ENCODE assay signal across 19 cellular contexts in genomic region chr11:3992964-3993363, GRCh38.
DNase-seq lines count a peak whose midpoint lies in the region; ATAC-seq, FAIRE-seq and TF ChIP-seq lines count a peak whose summit lies in the region.
"Had no signal": no experiment of that assay in that cellular context is flagged by ENCODE, and none has a peak within 500 bp of the region (broad histone marks: within the 10 kb centered on the region; RNA-seq: fewer than 3 reads in every experiment).

No MANE protein-coding gene starts in this region.

- CTCF ChIA-PET in activated CD8-positive, alpha-beta T cell treated with anti-CD3 and anti-CD28 coated beads for 36 hours (lab: Charles Lee), result interaction anchor here (1.3 to 1.6 kb wide), 2 partner anchors 80 to 143 kb away, joined by 3 read pairs; no protein-coding TSS in a partner anchor
- CTCF ChIA-PET in activated CD8-positive, alpha-beta T cell treated with anti-CD3 and anti-CD28 coated beads, Interleukin-2, amount 10 ng/mL, durations not matched to agents 7 days and 5 days (lab: Charles Lee), result interaction anchor here (1.2 to 1.4 kb wide), 3 partner anchors 80 to 151 kb away, joined by 3 to 4 read pairs (median 4); no protein-coding TSS in a partner anchor

- POLR2A ChIA-PET in activated CD8-positive, alpha-beta T cell treated with anti-CD3 and anti-CD28 coated beads for 36 hours (lab: Charles Lee), result interaction anchor here (1.0 kb wide), 1 partner anchor 139 kb away, joined by 4 read pairs; no protein-coding TSS in a partner anchor
- POLR2A ChIA-PET in activated CD8-positive, alpha-beta T cell treated with anti-CD3 and anti-CD28 coated beads, Interleukin-2, amount 10 ng/mL, durations not matched to agents 7 days and 5 days (lab: Charles Lee), result interaction anchor here (0.6 kb wide), 1 partner anchor 45 kb away, joined by 3 read pairs; no protein-coding TSS in a partner anchor

- intact Hi-C loops in activated CD8-positive, alpha-beta T cell treated with anti-CD3 and anti-CD28 coated beads for 36 hours (cut with micrococcal nuclease), result no loop called here

- H3K4me1 Mint-ChIP-seq in activated CD8-positive, alpha-beta T cell treated with anti-CD3 and anti-CD28 coated beads for 36 hours (ENCODE audit: low read depth), result peaks cover 66% of the 10 kb centered on the region
- H3K4me1 Mint-ChIP-seq in activated CD8-positive, alpha-beta T cell treated with anti-CD3 and anti-CD28 coated beads, Interleukin-2, amount 10 ng/mL, durations not matched to agents 7 days and 5 days (ENCODE audit: low read depth), result peaks cover 60% of the 10 kb centered on the region
- H3K4me1 Mint-ChIP-seq in immature natural killer cell, result peaks cover 72 to 87% of the 10 kb centered on the region in 2 donors
- H3K4me1 Mint-ChIP-seq in natural killer cell treated with Interleukin-12 subunit alpha and Interleukin-12 subunit beta and Interleukin-15 and Interleukin-18, amount 100 ng/mL, for 72 hours (ENCODE audit: low read depth in 2 of 2), result peaks cover 50 to 57% of the 10 kb centered on the region in 2 donors

- H3K4me3 Mint-ChIP-seq in activated CD8-positive, alpha-beta T cell treated with anti-CD3 and anti-CD28 coated beads for 36 hours, result no peak overlapping the region
- H3K4me3 Mint-ChIP-seq in activated CD8-positive, alpha-beta T cell treated with anti-CD3 and anti-CD28 coated beads, Interleukin-2, amount 10 ng/mL, durations not matched to agents 7 days and 5 days, result no peak overlapping the region
- peak overlapping the region in 4 of 5 donors; percentile 12 to 57 (median 34) for H3K4me3 Mint-ChIP-seq in immature natural killer cell
- peak overlapping the region; percentile 5 for H3K4me3 Mint-ChIP-seq in natural killer cell treated with Interleukin-12 subunit alpha and Interleukin-12 subunit beta and Interleukin-15 and Interleukin-18, amount 100 ng/mL, for 72 hours
- H3K4me3 Mint-ChIP-seq: GM23338 had no signal

- H3K27ac Mint-ChIP-seq in activated CD8-positive, alpha-beta T cell treated with anti-CD3 and anti-CD28 coated beads for 36 hours, result peak overlapping the region; percentile 47
- no peak overlapping the region for H3K27ac Mint-ChIP-seq in activated CD8-positive, alpha-beta T cell treated with anti-CD3 and anti-CD28 coated beads, Interleukin-2, amount 10 ng/mL, durations not matched to agents 7 days and 5 days
- peak overlapping the region in 2 of 6 donors; percentile 38 to 60 for H3K27ac Mint-ChIP-seq in immature natural killer cell
- H3K27ac Mint-ChIP-seq in natural killer cell treated with Interleukin-12 subunit alpha and Interleukin-12 subunit beta and Interleukin-15 and Interleukin-18, amount 100 ng/mL, for 72 hours, result no peak overlapping the region
- H3K27ac Mint-ChIP-seq: GM23338 had no signal

- no peak for ATAC-seq in activated CD8-positive, alpha-beta T cell treated with anti-CD3 and anti-CD28 coated beads for 36 hours
- ATAC-seq in activated CD8-positive, alpha-beta T cell treated with anti-CD3 and anti-CD28 coated beads, Interleukin-2, amount 10 ng/mL, durations not matched to agents 7 days and 5 days, result no peak
- no peak for ATAC-seq in natural killer cell treated with Interleukin-12 subunit alpha and Interleukin-12 subunit beta and Interleukin-15 and Interleukin-18, amount 100 ng/mL, for 72 hours
- ATAC-seq: A549, GM12878, GM23338 had no signal

- no peak for DNase-seq in activated CD8-positive, alpha-beta T cell treated with anti-CD3 and anti-CD28 coated beads for 36 hours
- DNase-seq in activated CD8-positive, alpha-beta T cell treated with anti-CD3 and anti-CD28 coated beads, Interleukin-2, amount 10 ng/mL, durations not matched to agents 7 days and 5 days, result no peak
- DNase-seq in GM12892 (ENCODE audit: insufficient read length) (no peak), immature natural killer cell (peak; percentile 37 to 46 (median 39)), GM19239 (ENCODE audit: insufficient read length, low spot score) (no peak), DMS153 treated with DMSO at 0.1 percent for 48 hours (lab: John Stamatoyannopoulos, UW; ENCODE audit: unreplicated experiment) (no peak)
- DNase-seq in natural killer cell treated with Interleukin-12 subunit alpha and Interleukin-12 subunit beta and Interleukin-15 and Interleukin-18, amount 100 ng/mL, for 72 hours (ENCODE audit: low spot score), result no peak
- DNase-seq: AML-193; Calu3; CD4-positive, alpha-beta memory T cell; DMS53; DND-41; EL; HCEC 1CT had no signal

- H3K9me3 Mint-ChIP-seq in activated CD8-positive, alpha-beta T cell treated with anti-CD3 and anti-CD28 coated beads for 36 hours, result peaks cover 19% of the 10 kb centered on the region
- peaks cover 17% of the 10 kb centered on the region for H3K9me3 Mint-ChIP-seq in activated CD8-positive, alpha-beta T cell treated with anti-CD3 and anti-CD28 coated beads, Interleukin-2, amount 10 ng/mL, durations not matched to agents 7 days and 5 days (ENCODE audit: insufficient read depth)
- H3K9me3 Mint-ChIP-seq in immature natural killer cell, result peaks cover 1 to 13% (median 9%) of the 10 kb centered on the region in 6 donors
- H3K9me3 Mint-ChIP-seq in natural killer cell treated with Interleukin-12 subunit alpha and Interleukin-12 subunit beta and Interleukin-15 and Interleukin-18, amount 100 ng/mL, for 72 hours, result peaks cover 13% of the 10 kb centered on the region

- no peak for TF ChIP-seq POLR2A in GM12892 (IDR thresholded peaks at IDR 0.05; ENCODE audit: low read depth, low read length)

- peaks cover 39% of the 10 kb centered on the region for H3K36me3 Mint-ChIP-seq in activated CD8-positive, alpha-beta T cell treated with anti-CD3 and anti-CD28 coated beads for 36 hours (ENCODE audit: low read depth)
- H3K36me3 Mint-ChIP-seq in activated CD8-positive, alpha-beta T cell treated with anti-CD3 and anti-CD28 coated beads, Interleukin-2, amount 10 ng/mL, durations not matched to agents 7 days and 5 days (ENCODE audit: low read depth), result peaks cover 65% of the 10 kb centered on the region
- H3K36me3 Mint-ChIP-seq in immature natural killer cell, result peaks cover 5 to 31% (median 10%) of the 10 kb centered on the region in 3 donors
- H3K36me3 Mint-ChIP-seq in natural killer cell treated with Interleukin-12 subunit alpha and Interleukin-12 subunit beta and Interleukin-15 and Interleukin-18, amount 100 ng/mL, for 72 hours, result peaks cover 34% of the 10 kb centered on the region

- no peaks in the 10 kb centered on the region for H3K27me3 Mint-ChIP-seq in activated CD8-positive, alpha-beta T cell treated with anti-CD3 and anti-CD28 coated beads for 36 hours
- H3K27me3 Mint-ChIP-seq in activated CD8-positive, alpha-beta T cell treated with anti-CD3 and anti-CD28 coated beads, Interleukin-2, amount 10 ng/mL, durations not matched to agents 7 days and 5 days (ENCODE audit: low read depth), result no peaks in the 10 kb centered on the region
- peaks cover 1 to 7% (median 5%) of the 10 kb centered on the region in 3 donors for H3K27me3 Mint-ChIP-seq in immature natural killer cell (ENCODE audit: low read depth in 3 of 3)
- H3K27me3 Mint-ChIP-seq in natural killer cell treated with Interleukin-12 subunit alpha and Interleukin-12 subunit beta and Interleukin-15 and Interleukin-18, amount 100 ng/mL, for 72 hours, result no peaks in the 10 kb centered on the region
- H3K27me3 Mint-ChIP-seq: CD4-positive, alpha-beta memory T cell had no signal

- FAIRE-seq in GM12892 (lab: Jason Lieb, UNC), result peak; percentile 36
- no peak for FAIRE-seq in GM19239 (lab: Jason Lieb, UNC)
- FAIRE-seq: A549, GM12878, GM18507, H54 had no signal

- TF ChIP-seq CTCF in activated CD8-positive, alpha-beta T cell treated with anti-CD3 and anti-CD28 coated beads for 36 hours (IDR thresholded peaks at IDR 0.05), result no peak

Comparison
In these comparisons a context has a peak if more than half of its experiments do, and no peak if none do; other contexts are left out.
1. DNase-seq: peak in immature natural killer cell (3 of 3); none in activated CD8-positive, alpha-beta T cell treated with anti-CD3 and anti-CD28 coated beads for 36 hours (single experiment), activated CD8-positive, alpha-beta T cell treated with anti-CD3 and anti-CD28 coated beads, Interleukin-2, amount 10 ng/mL, durations not matched to agents 7 days and 5 days (single experiment), GM12892 (single experiment), natural killer cell treated with Interleukin-12 subunit alpha and Interleukin-12 subunit beta and Interleukin-15 and Interleukin-18, amount 100 ng/mL, for 72 hours (single experiment), GM19239 (single experiment) and DMS153 treated with DMSO at 0.1 percent for 48 hours (single experiment).
2. H3K4me3 Mint-ChIP-seq: peak in immature natural killer cell (4 of 5) and natural killer cell treated with Interleukin-12 subunit alpha and Interleukin-12 subunit beta and Interleukin-15 and Interleukin-18, amount 100 ng/mL, for 72 hours (single experiment); none in activated CD8-positive, alpha-beta T cell treated with anti-CD3 and anti-CD28 coated beads for 36 hours (single experiment) and activated CD8-positive, alpha-beta T cell treated with anti-CD3 and anti-CD28 coated beads, Interleukin-2, amount 10 ng/mL, durations not matched to agents 7 days and 5 days (single experiment).